In genomic region chr3:155634121-155634719, GRCh38 we compare ENCODE assay signal across 25 cellular contexts.
"Had no signal": no experiment of that assay in that cellular context is flagged by ENCODE, and none has a peak within 500 bp of the region (broad histone marks: within the 10 kb centered on the region; RNA-seq: fewer than 3 reads in every experiment).

No MANE protein-coding gene starts in this region.

- H3K9me3 ChIP-seq: esophagus squamous epithelium, gastrocnemius medialis, left lung, prostate gland, right atrium auricular region, sigmoid colon, stomach, thyroid gland, vagina had no signal

- H3K9me3 Mint-ChIP-seq: naive thymus-derived CD4-positive, alpha-beta T cell; nephron; neural progenitor cell; stimulated activated effector memory CD8-positive, alpha-beta T cell treated with anti-CD3 and anti-CD28 coated beads, Interleukin-12 subunit alpha, Interleukin-12 subunit beta, amount 100 ng/mL, for 72 hours had no signal

- H3K4me3 ChIP-seq: coronary artery, esophagus squamous epithelium, gastrocnemius medialis, left lung, neural progenitor cell, prostate gland, right atrium auricular region, sigmoid colon, stomach, thyroid gland, vagina had no signal

- FAIRE-seq: endometrium, keratinocyte had no signal

- H2AFZ ChIP-seq: neural progenitor cell had no signal

- H3K27me3 ChIP-seq: esophagus squamous epithelium, gastrocnemius medialis, left lung, neural progenitor cell, right atrium auricular region, sigmoid colon, stomach, thyroid gland, vagina had no signal

- H3K4me2 ChIP-seq: neural progenitor cell had no signal

- H3K4me1 Mint-ChIP-seq: naive thymus-derived CD4-positive, alpha-beta T cell; stimulated activated effector memory CD8-positive, alpha-beta T cell treated with anti-CD3 and anti-CD28 coated beads, Interleukin-12 subunit alpha, Interleukin-12 subunit beta, amount 100 ng/mL, for 72 hours had no signal

- ATAC-seq: gastrocnemius medialis; left lung; naive thymus-derived CD4-positive, alpha-beta T cell; stimulated activated effector memory CD8-positive, alpha-beta T cell treated with anti-CD3 and anti-CD28 coated beads, Interleukin-12 subunit alpha, Interleukin-12 subunit beta, amount 100 ng/mL, for 72 hours had no signal

- H3K27ac ChIP-seq: coronary artery, esophagus squamous epithelium, gastrocnemius medialis, left lung, neural progenitor cell, prostate gland, right atrium auricular region, sigmoid colon, stomach, thyroid gland, vagina had no signal

- H3K36me3 ChIP-seq: esophagus squamous epithelium, gastrocnemius medialis, left lung, neural progenitor cell, prostate gland, right atrium auricular region, sigmoid colon, stomach, thyroid gland, vagina had no signal

- H3K36me3 Mint-ChIP-seq: naive thymus-derived CD4-positive, alpha-beta T cell; stimulated activated effector memory CD8-positive, alpha-beta T cell treated with anti-CD3 and anti-CD28 coated beads, Interleukin-12 subunit alpha, Interleukin-12 subunit beta, amount 100 ng/mL, for 72 hours had no signal

- H3K9ac ChIP-seq: neural progenitor cell had no signal

- H3K4me3 Mint-ChIP-seq: naive thymus-derived CD4-positive, alpha-beta T cell; nephron; neural progenitor cell; stimulated activated effector memory CD8-positive, alpha-beta T cell treated with anti-CD3 and anti-CD28 coated beads, Interleukin-12 subunit alpha, Interleukin-12 subunit beta, amount 100 ng/mL, for 72 hours had no signal

- H3K4me1 ChIP-seq: esophagus squamous epithelium, gastrocnemius medialis, prostate gland, right atrium auricular region, vagina had no signal

- H3K27ac Mint-ChIP-seq: naive thymus-derived CD4-positive, alpha-beta T cell; nephron; neural progenitor cell; stimulated activated effector memory CD8-positive, alpha-beta T cell treated with anti-CD3 and anti-CD28 coated beads, Interleukin-12 subunit alpha, Interleukin-12 subunit beta, amount 100 ng/mL, for 72 hours had no signal

- DNase-seq: dermis blood vessel endothelial cell; effector memory CD4-positive, alpha-beta T cell; erythroblast; esophagus squamous epithelium; gastrocnemius medialis; head of caudate nucleus; left lung; mesenchymal stem cell; midbrain; naive thymus-derived CD4-positive, alpha-beta T cell; sigmoid colon; stimulated activated CD4-positive, alpha-beta T cell treated with anti-CD3 and anti-CD28 coated beads, Interleukin-2, amount 100 ng/mL, for 24 hours; stimulated activated CD4-positive, alpha-beta T cell treated with anti-CD3 and anti-CD28 coated beads, Interleukin-4, amount 100 ng/mL, for 24 hours; stimulated activated naive CD4-positive, alpha-beta T cell treated with Interleukin-2 at 50 U/mL for 16 hours; stomach; thyroid gland had no signal
